Comparison of ENCODE assay signal across 19 cellular contexts in genomic region chr1:22076346-22076745, GRCh38. TPM values are rescaled to one million over a fixed set of nuclear protein-coding genes. Genes with fewer than 3 reads are reported as not detected.
A peak's percentile ranks its signal among the peaks of the same experiment; 100 is the strongest.
DNase-seq lines count a peak whose midpoint lies in the region; ATAC-seq and TF ChIP-seq lines count a peak whose summit lies in the region.
"Had no signal": no experiment of that assay in that cellular context is flagged by ENCODE, and none has a peak within 500 bp of the region (broad histone marks: within the 10 kb centered on the region; RNA-seq: fewer than 3 reads in every experiment).

No MANE protein-coding gene starts in this region.

- peak overlapping the region; percentile 64 for H3K27ac Mint-ChIP-seq in activated naive CD4-positive, alpha-beta T cell treated with anti-CD3 and anti-CD28 coated beads, Interleukin-2, amount 10 ng/mL, durations not matched to agents 7 days and 5 days
- H3K27ac Mint-ChIP-seq in activated B cell treated with CpG ODN at 0.5 μM for 24 hours, result peak overlapping the region; percentile 57
- H3K27ac Mint-ChIP-seq in stimulated activated naive B cell treated with anti-CD40 and anti-IgM and Interleukin-4, amounts not matched to agents 10 μg/mL and 1 μg/mL and 100 μg/mL, for 72 hours, result peak overlapping the region; percentile 70

- H3K27me3 Mint-ChIP-seq in activated naive CD4-positive, alpha-beta T cell treated with anti-CD3 and anti-CD28 coated beads, Interleukin-2, amount 10 ng/mL, durations not matched to agents 7 days and 5 days, result no peaks in the 10 kb centered on the region
- no peaks in the 10 kb centered on the region for H3K27me3 Mint-ChIP-seq in activated B cell treated with CpG ODN at 0.5 μM for 24 hours
- no peaks in the 10 kb centered on the region for H3K27me3 Mint-ChIP-seq in stimulated activated naive B cell treated with anti-CD40 and anti-IgM and Interleukin-4, amounts not matched to agents 10 μg/mL and 1 μg/mL and 100 μg/mL, for 72 hours

- no peak for TF ChIP-seq CTCF in activated B cell treated with CpG ODN at 0.5 μM for 24 hours (IDR thresholded peaks at IDR 0.05)
- no peak for TF ChIP-seq CTCF in GM20000 (IDR thresholded peaks at IDR 0.05; ENCODE audit: extremely low read depth, missing control alignments)
- TF ChIP-seq CTCF in vagina (IDR thresholded peaks at IDR 0.05), result no peak

- H3K27ac ChIP-seq in epithelial cell of prostate (peak overlapping the region; percentile 16), vagina (no peak overlapping the region)
- H3K27ac ChIP-seq: RWPE1 had no signal

- no peak for TF ChIP-seq POLR2A in vagina (IDR thresholded peaks at IDR 0.05)

- H3K4me1 Mint-ChIP-seq in activated naive CD4-positive, alpha-beta T cell treated with anti-CD3 and anti-CD28 coated beads, Interleukin-2, amount 10 ng/mL, durations not matched to agents 7 days and 5 days, result peaks cover 76% of the 10 kb centered on the region
- peaks cover 88% of the 10 kb centered on the region for H3K4me1 Mint-ChIP-seq in activated B cell treated with CpG ODN at 0.5 μM for 24 hours
- H3K4me1 Mint-ChIP-seq in stimulated activated naive B cell treated with anti-CD40 and anti-IgM and Interleukin-4, amounts not matched to agents 10 μg/mL and 1 μg/mL and 100 μg/mL, for 72 hours, result peaks cover 45 to 84% of the 10 kb centered on the region in 2 donors

- intact Hi-C loops in activated B cell treated with CpG ODN at 0.5 μM for 24 hours (cut with micrococcal nuclease), result loop anchor here (1.0 kb wide), 1 partner anchor 51 kb away; no protein-coding TSS in a partner anchor
- intact Hi-C loops in vagina (cut with DNase I), result no loop called here

- H3K4me3 ChIP-seq in vagina, result no peak overlapping the region
- H3K4me3 ChIP-seq: left lung had no signal

- H3K9me3 ChIP-seq in vagina, result no peaks in the 10 kb centered on the region
- H3K9me3 ChIP-seq: left lung had no signal

- H3K9me3 Mint-ChIP-seq in activated naive CD4-positive, alpha-beta T cell treated with anti-CD3 and anti-CD28 coated beads, Interleukin-2, amount 10 ng/mL, durations not matched to agents 7 days and 5 days, result no peaks in the 10 kb centered on the region
- H3K9me3 Mint-ChIP-seq in activated B cell treated with CpG ODN at 0.5 μM for 24 hours, result no peaks in the 10 kb centered on the region
- H3K9me3 Mint-ChIP-seq in stimulated activated naive B cell treated with anti-CD40 and anti-IgM and Interleukin-4, amounts not matched to agents 10 μg/mL and 1 μg/mL and 100 μg/mL, for 72 hours, result no peaks in the 10 kb centered on the region
- H3K9me3 Mint-ChIP-seq: neural crest cell; T-helper 1 cell treated with Interleukin-12 subunit alpha and Interleukin-12 subunit beta and Interleukin-4 antibody, amounts not matched to agents 30 μg/mL and 1 μg/mL, for 36 hours had no signal

- ATAC-seq in activated B cell treated with CpG ODN at 0.5 μM for 24 hours (ENCODE audit: low read depth) (no peak), GM21723 (IDR thresholded peaks at IDR 0.05; ENCODE audit: unreplicated experiment) (no peak)
- no peak for ATAC-seq in stimulated activated naive B cell treated with anti-CD40 and anti-IgM and Interleukin-4, amounts not matched to agents 10 μg/mL and 1 μg/mL and 100 μg/mL, for 72 hours (replicated peaks)
- ATAC-seq: right cardiac atrium had no signal

- DNase-seq in activated naive CD4-positive, alpha-beta T cell treated with anti-CD3 and anti-CD28 coated beads, Interleukin-2, amount 10 ng/mL, durations not matched to agents 7 days and 5 days, result no peak
- DNase-seq in activated naive CD4-positive, alpha-beta T cell treated with Interleukin-2 at 50 U/mL for 16 hours, result no peak
- DNase-seq in activated B cell treated with CpG ODN at 0.5 μM for 24 hours (no peak), epithelial cell of prostate (ENCODE audit: low read depth, low spot score) (no peak), GM20000 (ENCODE audit: low spot score) (no peak), vagina (ENCODE audit: extremely low spot score in 2 of 2) (no peak)
- DNase-seq in stimulated activated naive B cell treated with anti-CD40 and anti-IgM and Interleukin-4, amounts not matched to agents 10 μg/mL and 1 μg/mL and 100 μg/mL, for 72 hours, result no peak
- DNase-seq: anterior cingulate cortex; DMS53; GOT3; left lung; NCI-H1048; NCI-H774; right cardiac atrium; stimulated activated CD4-positive, alpha-beta T cell treated with anti-CD3 and anti-CD28 coated beads, Interleukin-4, amount 100 ng/mL, for 24 hours had no signal

- H3K4me1 ChIP-seq in vagina, result peaks cover 84% of the 10 kb centered on the region

- H3K36me3 ChIP-seq in vagina, result peaks cover 5 to 31% of the 10 kb centered on the region in 2 donors

- no peak overlapping the region for H3K4me3 Mint-ChIP-seq in activated naive CD4-positive, alpha-beta T cell treated with anti-CD3 and anti-CD28 coated beads, Interleukin-2, amount 10 ng/mL, durations not matched to agents 7 days and 5 days
- peak overlapping the region; percentile 63 for H3K4me3 Mint-ChIP-seq in activated B cell treated with CpG ODN at 0.5 μM for 24 hours
- H3K4me3 Mint-ChIP-seq in stimulated activated naive B cell treated with anti-CD40 and anti-IgM and Interleukin-4, amounts not matched to agents 10 μg/mL and 1 μg/mL and 100 μg/mL, for 72 hours, result peak overlapping the region; percentile 18 to 45
- H3K4me3 Mint-ChIP-seq: neural crest cell had no signal

- H3K36me3 Mint-ChIP-seq in activated naive CD4-positive, alpha-beta T cell treated with anti-CD3 and anti-CD28 coated beads, Interleukin-2, amount 10 ng/mL, durations not matched to agents 7 days and 5 days, result peaks cover 59% of the 10 kb centered on the region
- peaks cover 80% of the 10 kb centered on the region for H3K36me3 Mint-ChIP-seq in activated B cell treated with CpG ODN at 0.5 μM for 24 hours (ENCODE audit: low read depth)
- peaks cover 36 to 38% of the 10 kb centered on the region in 2 donors for H3K36me3 Mint-ChIP-seq in stimulated activated naive B cell treated with anti-CD40 and anti-IgM and Interleukin-4, amounts not matched to agents 10 μg/mL and 1 μg/mL and 100 μg/mL, for 72 hours

- H3K27me3 ChIP-seq in vagina, result no peaks in the 10 kb centered on the region
- H3K27me3 ChIP-seq: left lung had no signal

- CTCF ChIA-PET in activated naive CD4-positive, alpha-beta T cell treated with anti-CD3 and anti-CD28 coated beads, Interleukin-2, amount 10 ng/mL, durations not matched to agents 7 days and 5 days (lab: Charles Lee), result no interaction called here
- CTCF ChIA-PET in activated B cell treated with CpG ODN at 0.5 μM for 24 hours (lab: Charles Lee), result interaction anchor here (0.5 kb wide), 1 partner anchor 337 kb away, joined by 3 read pairs; no protein-coding TSS in a partner anchor

- POLR2A ChIA-PET in activated B cell treated with CpG ODN at 0.5 μM for 24 hours (lab: Charles Lee), result interaction anchor here (2.9 kb wide), 1 partner anchor 51 kb away, joined by 17 read pairs; no protein-coding TSS in a partner anchor

RNA-seq across cellular contexts. Expression of gene CDC42, which starts 23.8 kb away (rescaled TPM):
- total RNA-seq in activated B cell treated with CpG ODN at 0.5 μM for 24 hours (310 and 324 TPM in 2 replicates), vagina (141 TPM)
